ENCODE assay signal across 19 cellular contexts in the genomic region with DNA sequence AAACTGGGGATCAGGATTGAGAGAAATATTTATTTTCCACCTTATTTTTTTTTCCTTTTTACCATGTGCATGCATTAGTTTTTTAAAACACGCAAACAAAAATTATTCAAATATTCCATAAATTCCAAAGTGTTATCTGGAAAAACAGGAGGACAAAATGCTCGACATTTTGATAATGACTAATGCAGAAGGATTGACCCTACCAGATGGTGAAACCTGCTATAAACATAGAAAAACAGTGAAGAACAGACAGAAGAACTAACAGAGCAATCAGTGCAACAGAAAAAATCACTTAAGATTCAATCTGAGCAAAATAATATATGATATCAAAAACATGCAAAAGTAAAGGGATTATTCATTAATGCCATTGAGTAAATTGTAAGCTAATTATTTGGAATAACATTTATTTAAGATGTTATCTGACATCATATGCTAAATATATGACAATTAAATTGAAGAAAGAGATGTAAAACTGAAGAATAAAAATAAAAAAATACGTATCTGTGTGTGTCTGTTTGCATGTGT.
DNase-seq lines count a peak whose midpoint lies in the region; ATAC-seq and TF ChIP-seq lines count a peak whose summit lies in the region.
"Had no signal": no experiment of that assay in that cellular context is flagged by ENCODE, and none has a peak within 500 bp of the region (broad histone marks: within the 10 kb centered on the region; RNA-seq: fewer than 3 reads in every experiment).

No MANE protein-coding gene starts in this region.

- no peaks in the 10 kb centered on the region for H3K36me3 ChIP-seq in right lobe of liver

- in situ Hi-C loops in G401 (cut with HindIII; ENCODE audit: low sequenced_read_pairs), result no loop called here

- H3K9me3 Mint-ChIP-seq in osteocyte (ENCODE audit: unreplicated experiment), result no peaks in the 10 kb centered on the region

- no peaks in the 10 kb centered on the region for H3K36me3 Mint-ChIP-seq in osteocyte (ENCODE audit: unreplicated experiment)

- peak overlapping the region; percentile 49 for H3K27ac Mint-ChIP-seq in osteocyte (ENCODE audit: unreplicated experiment)

- TF ChIP-seq POLR2A in right lobe of liver (IDR thresholded peaks at IDR 0.05), result no peak

- ATAC-seq in GM18868 (IDR thresholded peaks at IDR 0.05; ENCODE audit: unreplicated experiment) (no peak), HG03457 (IDR thresholded peaks at IDR 0.05; ENCODE audit: unreplicated experiment) (no peak), right lobe of liver (no peak)
- ATAC-seq: HepG2 had no signal

- H3K27me3 ChIP-seq in right lobe of liver, result no peaks in the 10 kb centered on the region

- H3K4me3 Mint-ChIP-seq in osteocyte (ENCODE audit: unreplicated experiment), result no peak overlapping the region

- intact Hi-C loops in right lobe of liver (cut with DNase I), result no loop called here

- peaks cover 44% of the 10 kb centered on the region for H3K4me1 Mint-ChIP-seq in osteocyte (ENCODE audit: unreplicated experiment)

- no peaks in the 10 kb centered on the region for H3K27me3 Mint-ChIP-seq in osteocyte (ENCODE audit: unreplicated experiment)

- no peak overlapping the region for H3K27ac ChIP-seq in right lobe of liver

- no peaks in the 10 kb centered on the region for H3K9me3 ChIP-seq in right lobe of liver

- WGBS in right lobe of liver (ENCODE audit: insufficient coverage, low coverage, low lambda C conversion rate, missing lambda C conversion rate), result 29% methylated on average over 3 of the region's 3 CpGs

- no peak overlapping the region for H3K4me3 ChIP-seq in right lobe of liver

- TF ChIP-seq CTCF in osteocyte (IDR thresholded peaks at IDR 0.05) (no peak), right lobe of liver (IDR thresholded peaks at IDR 0.05) (no peak)

- no peaks in the 10 kb centered on the region for H3K4me1 ChIP-seq in right lobe of liver

- DNase-seq in G401 (ENCODE audit: low spot score) (peak; percentile 50), NCI-H524 treated with DMSO at 0.1 percent for 48 hours (lab: John Stamatoyannopoulos, UW) (peak; percentile 22), dedifferentiated amniotic fluid mesenchymal stem cell (ENCODE audit: extremely low spot score) (peak; percentile 39), osteocyte (ENCODE audit: extremely low spot score, unreplicated experiment) (no peak), NCI-H2227 (lab: John Stamatoyannopoulos, UW; ENCODE audit: unreplicated experiment) (no peak), right lobe of liver (no peak)
- DNase-seq: DND-41, GF-D8, GOT3, KG1, MV-4-11, NCI-H1417, NCI-H1930, NCI-H774, SHP77, T-helper 1 cell had no signal

Comparison
In these comparisons a context has a peak if more than half of its experiments do, and no peak if none do; other contexts are left out.
1. DNase-seq: peak in G401 (single experiment), NCI-H524 treated with DMSO at 0.1 percent for 48 hours (single experiment) and dedifferentiated amniotic fluid mesenchymal stem cell (single experiment); none in osteocyte (single experiment), NCI-H2227 (single experiment) and right lobe of liver (0 of 3).